In genomic region chr5:94658272-94658671, GRCh38 we compare ENCODE assay signal across 28 cellular contexts.
"Had no signal": no experiment of that assay in that cellular context is flagged by ENCODE, and none has a peak within 500 bp of the region (broad histone marks: within the 10 kb centered on the region; RNA-seq: fewer than 3 reads in every experiment).

No MANE protein-coding gene starts in this region.

- H3K4me1 ChIP-seq: neural progenitor cell, parathyroid adenoma, psoas muscle, spleen, stomach, thyroid gland, tibial nerve, upper lobe of left lung, vagina had no signal

- H3K36me3 ChIP-seq: ovary, thoracic aorta, thyroid gland had no signal

- FAIRE-seq: urothelium cell line had no signal

- H2AFZ ChIP-seq: neural progenitor cell, parathyroid adenoma had no signal

- DNase-seq: naive thymus-derived CD4-positive, alpha-beta T cell; natural killer cell; occipital lobe; ovary; posterior cingulate gyrus; psoas muscle; right cardiac atrium; spleen; stimulated activated CD4-positive, alpha-beta T cell treated with anti-CD3 and anti-CD28 coated beads, Interleukin-15, amount 100 ng/mL, for 24 hours; stimulated activated CD4-positive, alpha-beta T cell treated with anti-CD3 and anti-CD28 coated beads, Interleukin-2, amount 100 ng/mL, for 24 hours; stimulated activated CD4-positive, alpha-beta T cell treated with anti-CD3 and anti-CD28 coated beads, Interleukin-2, amount 100 ng/mL, for 48 hours; stimulated activated CD4-positive, alpha-beta T cell treated with anti-CD3 and anti-CD28 coated beads, Interleukin-4, amount 100 ng/mL, for 24 hours; stimulated activated naive B cell treated with anti-CD40 and anti-IgM and Interleukin-4, amounts not matched to agents 10 μg/mL and 1 μg/mL and 100 μg/mL, for 72 hours; stimulated activated naive CD4-positive, alpha-beta T cell treated with Interleukin-2 at 50 U/mL for 16 hours; stomach; thyroid gland; trophoblast cell; upper lobe of left lung had no signal

- ATAC-seq: naive thymus-derived CD4-positive, alpha-beta T cell; natural killer cell; psoas muscle; right cardiac atrium; sciatic nerve; stimulated activated effector memory CD8-positive, alpha-beta T cell treated with anti-CD3 and anti-CD28 coated beads, Interleukin-12 subunit alpha, Interleukin-12 subunit beta, amount 100 ng/mL, for 72 hours; stimulated activated naive B cell treated with anti-CD40 and anti-IgM and Interleukin-4, amounts not matched to agents 10 μg/mL and 1 μg/mL and 100 μg/mL, for 72 hours had no signal

- H3K27me3 ChIP-seq: neural progenitor cell, ovary, spleen, stomach, thyroid gland, tibial nerve, upper lobe of left lung, vagina had no signal

- H3K4me2 ChIP-seq: neural progenitor cell, smooth muscle cell had no signal

- H3K9ac ChIP-seq: neural progenitor cell, parathyroid adenoma had no signal

- H3K4me3 ChIP-seq: neural progenitor cell, ovary, psoas muscle, skin epidermis, smooth muscle cell, spleen, stomach, thoracic aorta, thyroid gland, tibial nerve, upper lobe of left lung, vagina had no signal

- H3K27ac ChIP-seq: neural progenitor cell, ovary, parathyroid adenoma, psoas muscle, skin epidermis, spleen, stomach, thoracic aorta, thyroid gland, tibial nerve, upper lobe of left lung, vagina had no signal

- H3K9me3 ChIP-seq: ovary, thyroid gland, vagina had no signal
